In the genomic region with DNA sequence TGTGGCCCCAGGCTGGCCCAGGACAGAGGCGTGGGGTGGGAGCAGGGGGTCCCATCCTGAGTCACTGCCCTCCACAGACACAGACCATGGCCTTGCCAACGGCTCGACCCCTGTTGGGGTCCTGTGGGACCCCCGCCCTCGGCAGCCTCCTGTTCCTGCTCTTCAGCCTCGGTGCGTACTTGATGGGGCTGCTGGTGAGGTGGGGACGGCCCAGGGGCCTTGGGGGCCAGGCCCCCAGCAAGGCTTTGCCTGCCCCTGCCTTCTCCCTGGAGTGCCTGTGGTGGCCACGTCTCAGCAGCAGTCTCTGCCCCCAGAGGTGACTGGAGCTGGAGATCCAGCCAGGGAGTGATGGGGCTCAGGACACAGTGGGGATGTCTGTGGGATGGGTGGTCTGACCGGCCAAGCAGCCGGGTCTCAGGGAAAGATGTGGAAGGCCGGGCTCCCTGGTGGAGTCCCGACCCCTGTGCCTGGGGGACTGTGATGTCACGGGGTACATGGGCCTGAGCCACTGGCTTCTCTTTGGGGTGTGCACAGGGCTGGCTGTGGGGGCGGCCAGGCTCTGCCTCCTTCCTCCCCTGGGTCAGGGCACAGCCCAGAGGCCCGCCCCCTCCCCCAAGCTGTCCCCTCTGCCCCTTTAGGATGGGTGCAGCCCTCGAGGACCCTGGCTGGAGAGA, we compare ENCODE assay signal across 2 cellular contexts.
A peak's percentile ranks its signal among the peaks of the same experiment; 100 is the strongest.
TF ChIP-seq lines count a peak whose summit lies in the region.

No MANE protein-coding gene starts in this region.

TF ChIP-seq in HCT116, 20 proteins besides CTCF, POLR2A, EP300 and RAD21:
- TF ChIP-seq EZH2phosphoT487 (IDR thresholded peaks at IDR 0.05; ENCODE audit: borderline replicate concordance) (no peak), YY1 (IDR thresholded peaks at IDR 0.05; ENCODE audit: extremely low read depth, insufficient replicate concordance, low read depth, low read length) (no peak), ELF1 (IDR thresholded peaks at IDR 0.05; ENCODE audit: borderline replicate concordance, low read depth) (no peak), JUND (IDR thresholded peaks at IDR 0.05) (no peak), ZFX (IDR thresholded peaks at IDR 0.05) (no peak), CEBPB (IDR thresholded peaks at IDR 0.05; ENCODE audit: low read depth) (no peak), EGR1 (IDR thresholded peaks at IDR 0.05; ENCODE audit: low read depth) (no peak), ZNF274 (IDR thresholded peaks at IDR 0.05; ENCODE audit: low read depth, low read length) (no peak)
- TF ChIP-seq, protein P1, sequence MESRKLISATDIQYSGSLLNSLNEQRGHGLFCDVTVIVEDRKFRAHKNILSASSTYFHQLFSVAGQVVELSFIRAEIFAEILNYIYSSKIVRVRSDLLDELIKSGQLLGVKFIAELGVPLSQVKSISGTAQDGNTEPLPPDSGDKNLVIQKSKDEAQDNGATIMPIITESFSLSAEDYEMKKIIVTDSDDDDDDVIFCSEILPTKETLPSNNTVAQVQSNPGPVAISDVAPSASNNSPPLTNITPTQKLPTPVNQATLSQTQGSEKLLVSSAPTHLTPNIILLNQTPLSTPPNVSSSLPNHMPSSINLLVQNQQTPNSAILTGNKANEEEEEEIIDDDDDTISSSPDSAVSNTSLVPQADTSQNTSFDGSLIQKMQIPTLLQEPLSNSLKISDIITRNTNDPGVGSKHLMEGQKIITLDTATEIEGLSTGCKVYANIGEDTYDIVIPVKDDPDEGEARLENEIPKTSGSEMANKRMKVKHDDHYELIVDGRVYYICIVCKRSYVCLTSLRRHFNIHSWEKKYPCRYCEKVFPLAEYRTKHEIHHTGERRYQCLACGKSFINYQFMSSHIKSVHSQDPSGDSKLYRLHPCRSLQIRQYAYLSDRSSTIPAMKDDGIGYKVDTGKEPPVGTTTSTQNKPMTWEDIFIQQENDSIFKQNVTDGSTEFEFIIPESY (IDR thresholded peaks at IDR 0.05; ENCODE audit: extremely low read depth, insufficient replicate concordance, low read length) = no peak
- TF ChIP-seq, protein P2, sequence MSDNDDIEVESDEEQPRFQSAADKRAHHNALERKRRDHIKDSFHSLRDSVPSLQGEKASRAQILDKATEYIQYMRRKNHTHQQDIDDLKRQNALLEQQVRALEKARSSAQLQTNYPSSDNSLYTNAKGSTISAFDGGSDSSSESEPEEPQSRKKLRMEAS (IDR thresholded peaks at IDR 0.05) = no peak

TF ChIP-seq in K562, 482 proteins besides CTCF, POLR2A, EP300 and RAD21:
- TF ChIP-seq RBBP5 (IDR thresholded peaks at IDR 0.05; ENCODE audit: borderline replicate concordance, insufficient read depth, low read length, poor library complexity, severe bottlenecking) = no peak
- peak; percentile 24; the same call in 1 of the 2 replicates for TF ChIP-seq ZBTB7A (IDR thresholded peaks at IDR 0.05; ENCODE audit: borderline replicate concordance, control insufficient read depth, low read depth, low read length)
- TF ChIP-seq, protein P3, sequence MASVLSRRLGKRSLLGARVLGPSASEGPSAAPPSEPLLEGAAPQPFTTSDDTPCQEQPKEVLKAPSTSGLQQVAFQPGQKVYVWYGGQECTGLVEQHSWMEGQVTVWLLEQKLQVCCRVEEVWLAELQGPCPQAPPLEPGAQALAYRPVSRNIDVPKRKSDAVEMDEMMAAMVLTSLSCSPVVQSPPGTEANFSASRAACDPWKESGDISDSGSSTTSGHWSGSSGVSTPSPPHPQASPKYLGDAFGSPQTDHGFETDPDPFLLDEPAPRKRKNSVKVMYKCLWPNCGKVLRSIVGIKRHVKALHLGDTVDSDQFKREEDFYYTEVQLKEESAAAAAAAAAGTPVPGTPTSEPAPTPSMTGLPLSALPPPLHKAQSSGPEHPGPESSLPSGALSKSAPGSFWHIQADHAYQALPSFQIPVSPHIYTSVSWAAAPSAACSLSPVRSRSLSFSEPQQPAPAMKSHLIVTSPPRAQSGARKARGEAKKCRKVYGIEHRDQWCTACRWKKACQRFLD (CRISPR knock-in tag; IDR thresholded peaks at IDR 0.05) = no peak
- TF ChIP-seq, protein P4, sequence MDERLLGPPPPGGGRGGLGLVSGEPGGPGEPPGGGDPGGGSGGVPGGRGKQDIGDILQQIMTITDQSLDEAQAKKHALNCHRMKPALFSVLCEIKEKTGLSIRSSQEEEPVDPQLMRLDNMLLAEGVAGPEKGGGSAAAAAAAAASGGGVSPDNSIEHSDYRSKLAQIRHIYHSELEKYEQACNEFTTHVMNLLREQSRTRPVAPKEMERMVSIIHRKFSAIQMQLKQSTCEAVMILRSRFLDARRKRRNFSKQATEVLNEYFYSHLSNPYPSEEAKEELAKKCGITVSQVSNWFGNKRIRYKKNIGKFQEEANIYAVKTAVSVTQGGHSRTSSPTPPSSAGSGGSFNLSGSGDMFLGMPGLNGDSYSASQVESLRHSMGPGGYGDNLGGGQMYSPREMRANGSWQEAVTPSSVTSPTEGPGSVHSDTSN (CRISPR knock-in tag; IDR thresholded peaks at IDR 0.05; ENCODE audit: low read depth) = no peak
- TF ChIP-seq, protein P4 (tag; conservative IDR thresholded peaks at IDR 0.05; ENCODE audit: low read depth) = no peak
- no peak for TF ChIP-seq SMARCB1 (IDR thresholded peaks at IDR 0.05; ENCODE audit: insufficient read length, low read depth)
- no peak for TF ChIP-seq NONO (IDR thresholded peaks at IDR 0.05; ENCODE audit: low read depth in 2 of 2, low read length in 1 of 2)
